21 cellular contexts compared by ENCODE assay signal in the genomic region with DNA sequence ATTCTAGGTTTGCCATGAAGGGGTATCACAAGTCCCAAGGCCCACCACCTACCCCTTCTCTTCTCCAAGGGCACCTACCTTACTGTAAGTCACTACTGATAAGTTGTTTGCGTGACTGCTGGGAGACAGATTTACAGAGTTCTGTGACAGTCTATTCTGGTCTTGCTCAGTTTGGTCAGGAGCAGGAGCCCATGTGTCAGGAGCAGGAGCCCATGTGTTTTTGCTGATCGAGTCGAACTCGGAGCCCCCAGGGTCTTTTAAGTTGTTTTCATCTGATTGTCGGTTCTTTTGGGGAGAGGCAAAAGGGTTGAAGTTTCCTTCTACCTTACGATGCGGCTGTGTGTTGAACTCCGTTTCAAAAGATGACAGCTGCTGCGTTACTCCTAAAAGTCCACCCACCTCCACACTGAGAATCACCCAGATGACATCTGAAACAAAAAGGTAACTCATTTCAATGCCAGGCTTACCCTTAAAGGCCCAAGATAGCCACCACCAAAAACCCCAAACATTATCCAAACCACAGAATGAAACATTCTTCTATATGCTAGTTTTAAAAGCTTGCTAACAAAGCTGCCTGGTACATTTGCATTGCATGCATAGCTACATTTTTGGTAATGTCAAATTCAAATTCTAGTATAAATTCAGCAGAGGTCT. TPM values are rescaled to one million over a fixed set of nuclear protein-coding genes. Genes with fewer than 3 reads are reported as not detected.
DNase-seq lines count a peak whose midpoint lies in the region; ATAC-seq, FAIRE-seq and TF ChIP-seq lines count a peak whose summit lies in the region.
"Had no signal": no experiment of that assay in that cellular context is flagged by ENCODE, and none has a peak within 500 bp of the region (broad histone marks: within the 10 kb centered on the region; RNA-seq: fewer than 3 reads in every experiment).

No MANE protein-coding gene starts in this region.

- ATAC-seq in GM21717 (IDR thresholded peaks at IDR 0.05; ENCODE audit: unreplicated experiment) (no peak), GM21528 (IDR thresholded peaks at IDR 0.05; ENCODE audit: low FRiP score, unreplicated experiment) (no peak)

- no peak for TF ChIP-seq POLR2A in GM12891 (IDR thresholded peaks at IDR 0.05; ENCODE audit: low read depth, low read length)

- H3K27ac Mint-ChIP-seq in endodermal cell, result peak overlapping the region; percentile 30
- H3K27ac Mint-ChIP-seq: CD4-positive, alpha-beta T cell had no signal

- H3K79me2 ChIP-seq in Karpas-422 (ENCODE audit: low read length), result peaks cover 66% of the 10 kb centered on the region

- H3K27me3 ChIP-seq in Karpas-422 (ENCODE audit: low read length) (no peaks in the 10 kb centered on the region), endodermal cell (ENCODE audit: control insufficient read depth, insufficient read depth, low read length, poor library complexity, severe bottlenecking) (no peaks in the 10 kb centered on the region)

- no peaks in the 10 kb centered on the region for H3K9me3 ChIP-seq in Karpas-422 (ENCODE audit: low read length)
- no peaks in the 10 kb centered on the region for H3K9me3 ChIP-seq in endodermal cell (ENCODE audit: control insufficient read depth, low read length)
- H3K9me3 ChIP-seq: Caco-2 had no signal

- H3K9ac ChIP-seq in Karpas-422 (ENCODE audit: low read length) (peak overlapping the region; percentile 33), endodermal cell (ENCODE audit: extremely low read depth, low read length, poor library complexity, severe bottlenecking) (no peak overlapping the region)

- H3K4me1 Mint-ChIP-seq in endodermal cell, result peaks cover 32% of the 10 kb centered on the region

- H3K4me3 Mint-ChIP-seq in endodermal cell, result no peak overlapping the region
- H3K4me3 Mint-ChIP-seq: CD4-positive, alpha-beta T cell; H9 had no signal

- DNase-seq in GM12891 (ENCODE audit: insufficient read length, low spot score), result no peak
- peak; percentile 64 for DNase-seq in Karpas-422
- peak; percentile 28 for DNase-seq in endodermal cell
- no peak for DNase-seq in retina
- DNase-seq: ACHN; Caco-2; CD4-positive, alpha-beta T cell; H9; IMR-90; Kasumi-1; KBM-7 had no signal

- H3K36me3 ChIP-seq in Karpas-422 (ENCODE audit: insufficient read depth, low read length) (peaks cover 12% of the 10 kb centered on the region; the same call in 1 of the 2 replicates), endodermal cell (ENCODE audit: control insufficient read depth, insufficient read depth, low read length) (peaks cover 12% of the 10 kb centered on the region)

- no peak overlapping the region for H2AFZ ChIP-seq in Karpas-422 (ENCODE audit: low read length)

- no peaks in the 10 kb centered on the region for H3K9me2 ChIP-seq in Karpas-422 (replicated peaks; ENCODE audit: insufficient read depth, low read length)

- peak; percentile 16 for FAIRE-seq in GM12891 (lab: Jason Lieb, UNC)
- FAIRE-seq: A204.1, D721Med, G401.6, GM19239, H1 had no signal

- 94 to 97% methylated on average over 3 to 9 of the region's 9 CpGs for WGBS in endodermal cell (ENCODE audit: insufficient coverage in 1 of 2, insufficient read length in 1 of 2), 2 experiments

- peak overlapping the region; percentile 63 for H3K27ac ChIP-seq in Karpas-422 (ENCODE audit: low read length)
- no peak overlapping the region for H3K27ac ChIP-seq in endodermal cell (ENCODE audit: low read depth, low read length)
- H3K27ac ChIP-seq: C4-2B, HL-60 had no signal

- H3K4me1 ChIP-seq in Karpas-422 (ENCODE audit: low read length) (peaks cover 34% of the 10 kb centered on the region), endodermal cell (ENCODE audit: control insufficient read depth, insufficient read depth, low read length) (peaks cover 14% of the 10 kb centered on the region)

- H3K4me2 ChIP-seq in Karpas-422 (ENCODE audit: low read depth, low read length, poor library complexity, severe bottlenecking), result peak overlapping the region; percentile 63

- H3K4me3 ChIP-seq in Karpas-422 (ENCODE audit: low read length) (peak overlapping the region; percentile 37; the same call in 1 of the 2 replicates), endodermal cell (ENCODE audit: low read length) (no peak overlapping the region)

- peaks cover 16% of the 10 kb centered on the region for H3K36me3 Mint-ChIP-seq in endodermal cell (ENCODE audit: low read depth)

- TF ChIP-seq CTCF in endodermal cell (conservative IDR thresholded peaks at IDR 0.05), result no peak

- peaks cover 9% of the 10 kb centered on the region; the same call in 1 of the 2 replicates for H4K20me1 ChIP-seq in Karpas-422 (ENCODE audit: insufficient read depth, low read depth, low read length)

- no peaks in the 10 kb centered on the region for H3K27me3 Mint-ChIP-seq in endodermal cell (ENCODE audit: insufficient read depth)
- H3K27me3 Mint-ChIP-seq: CD4-positive, alpha-beta T cell had no signal

- no peaks in the 10 kb centered on the region for H3K9me3 Mint-ChIP-seq in endodermal cell
- H3K9me3 Mint-ChIP-seq: CD4-positive, alpha-beta T cell; H9 had no signal

TF ChIP-seq in GM12891, 5 proteins besides CTCF, POLR2A, EP300 and RAD21:
- TF ChIP-seq POU2F2 (IDR thresholded peaks at IDR 0.05; ENCODE audit: low read depth, low read length), result no peak
- no peak for TF ChIP-seq TAF1 (IDR thresholded peaks at IDR 0.05; ENCODE audit: low read depth, low read length)
- no peak for TF ChIP-seq POLR2AphosphoS5 (IDR thresholded peaks at IDR 0.05; ENCODE audit: low read depth, low read length)
- no peak for TF ChIP-seq PAX5 (IDR thresholded peaks at IDR 0.05; ENCODE audit: insufficient read depth, low read length, severe bottlenecking)
- TF ChIP-seq SPI1 (IDR thresholded peaks at IDR 0.05; ENCODE audit: low read depth, low read length), result no peak
TF ChIP-seq in GM12891: peak in this region for 0.

RNA-seq across cellular contexts. Expression of gene SPDEF, which starts 50.5 kb away (rescaled TPM):
- polyA plus RNA-seq in GM12891 (2012; ENCODE audit: low read depth, missing spikeins), result not detected
- not detected in 2 replicates for total RNA-seq in Karpas-422 (2014; rRNA removed; shearing (Covaris generic); ENCODE audit: low replicate concordance)
- total RNA-seq in endodermal cell, result 1 to 10 TPM; 1.1 to 2.6 TPM
- polyA plus RNA-seq in endodermal cell (2013, experiment 1 of 2), result 0.57 TPM
- 0.25 TPM for polyA plus RNA-seq in endodermal cell (2013, experiment 2 of 2)
- total RNA-seq: IMR-90 had no signal
- polyA plus RNA-seq: BJ had no signal

Comparison
In these comparisons a context has a peak if more than half of its experiments do, and no peak if none do; other contexts are left out.
1. DNase-seq: peak in Karpas-422 (single experiment) and endodermal cell (single experiment); none in GM12891 (single experiment) and retina (single experiment).